ENCODE assay signal across 13 cellular contexts in the genomic region with DNA sequence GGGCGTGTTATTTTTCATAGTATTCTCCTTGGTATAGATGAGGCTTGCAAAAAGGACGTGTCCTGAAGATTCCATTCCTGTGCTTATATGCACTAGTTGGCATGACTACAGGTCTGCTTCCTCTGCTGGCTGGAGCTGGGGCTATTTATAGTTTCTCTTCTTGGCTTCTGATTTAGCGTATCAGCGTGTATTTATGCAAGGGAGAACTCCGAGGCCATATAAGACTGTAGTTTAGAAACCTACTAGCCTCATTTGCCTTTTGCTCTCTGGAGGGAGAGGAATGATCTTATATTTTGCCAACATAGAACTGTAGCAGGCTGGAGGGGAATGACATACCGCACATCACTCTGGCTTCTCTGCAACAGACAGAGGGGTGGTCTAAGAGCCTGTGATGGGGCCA. TPM values are rescaled to one million over a fixed set of nuclear protein-coding genes. Genes with fewer than 3 reads are reported as not detected.
DNase-seq lines count a peak whose midpoint lies in the region; ATAC-seq and TF ChIP-seq lines count a peak whose summit lies in the region.
"Had no signal": no experiment of that assay in that cellular context is flagged by ENCODE, and none has a peak within 500 bp of the region (broad histone marks: within the 10 kb centered on the region; RNA-seq: fewer than 3 reads in every experiment).

No MANE protein-coding gene starts in this region.

- peak; percentile 94 to 97 (median 95) for ATAC-seq in heart left ventricle
- no peak for ATAC-seq in stimulated activated naive CD8-positive, alpha-beta T cell treated with anti-CD3 and anti-CD28 coated beads, Interleukin-15, amount 100 ng/mL, for 72 hours

- WGBS in heart left ventricle, 4 donors: 6 to 9% (median 8%) methylated on average over 6 of the region's 6 CpGs

- no peak for TF ChIP-seq POLR2A in heart left ventricle (IDR thresholded peaks at IDR 0.05)

- intact Hi-C loops in heart left ventricle (cut with DNase I): loop anchor here in 1 of 10 donors (5.0 kb wide), 1 partner anchor 38 kb away; a partner anchor contains a TSS

- H3K4me1 Mint-ChIP-seq in stimulated activated naive CD8-positive, alpha-beta T cell treated with anti-CD3 and anti-CD28 coated beads, Interleukin-15, amount 100 ng/mL, for 72 hours: no peaks in the 10 kb centered on the region
- H3K4me1 Mint-ChIP-seq in progenitor cell of endocrine pancreas (ENCODE audit: low read depth): no peaks in the 10 kb centered on the region
- H3K4me1 Mint-ChIP-seq: activated naive CD4-positive, alpha-beta T cell treated with anti-CD3 and anti-CD28 coated beads, Interleukin-2, amount 50 U/mL, for 24 hours; CD8-positive, alpha-beta memory T cell had no signal

- H3K27ac Mint-ChIP-seq in stimulated activated naive CD8-positive, alpha-beta T cell treated with anti-CD3 and anti-CD28 coated beads, Interleukin-15, amount 100 ng/mL, for 72 hours: no peak overlapping the region
- no peak overlapping the region for H3K27ac Mint-ChIP-seq in progenitor cell of endocrine pancreas
- H3K27ac Mint-ChIP-seq: activated naive CD4-positive, alpha-beta T cell treated with anti-CD3 and anti-CD28 coated beads, Interleukin-2, amount 50 U/mL, for 24 hours; CD8-positive, alpha-beta memory T cell had no signal

- H3K4me3 ChIP-seq in heart left ventricle (peak overlapping the region in 8 of 12 donors; percentile 6 to 51 (median 30)), parathyroid adenoma (ENCODE audit: low read depth, low read length) (no peak overlapping the region)
- H3K4me3 ChIP-seq: Peyer's patch had no signal

- H3K36me3 ChIP-seq in heart left ventricle (no peaks in the 10 kb centered on the region), parathyroid adenoma (ENCODE audit: control insufficient read depth, insufficient read depth, low read length) (no peaks in the 10 kb centered on the region)
- H3K36me3 ChIP-seq: Peyer's patch had no signal

- H3K9me3 ChIP-seq in heart left ventricle (no peaks in the 10 kb centered on the region), parathyroid adenoma (ENCODE audit: control insufficient read depth, low read length) (no peaks in the 10 kb centered on the region)
- H3K9me3 ChIP-seq: Peyer's patch had no signal

- TF ChIP-seq CTCF in heart left ventricle (IDR thresholded peaks at IDR 0.05) (no peak), parathyroid adenoma (IDR thresholded peaks at IDR 0.05) (no peak), progenitor cell of endocrine pancreas (IDR thresholded peaks at IDR 0.05; ENCODE audit: unreplicated experiment) (no peak)

- H3K27me3 ChIP-seq in heart left ventricle (no peaks in the 10 kb centered on the region), parathyroid adenoma (ENCODE audit: control insufficient read depth, insufficient read depth, low read length) (no peaks in the 10 kb centered on the region)
- H3K27me3 ChIP-seq: Peyer's patch had no signal

- no peaks in the 10 kb centered on the region for H3K27me3 Mint-ChIP-seq in stimulated activated naive CD8-positive, alpha-beta T cell treated with anti-CD3 and anti-CD28 coated beads, Interleukin-15, amount 100 ng/mL, for 72 hours
- no peaks in the 10 kb centered on the region for H3K27me3 Mint-ChIP-seq in progenitor cell of endocrine pancreas

- H3K4me1 ChIP-seq in heart left ventricle (peaks cover 0 to 30% (median 19%) of the 10 kb centered on the region in 12 donors), parathyroid adenoma (no peaks in the 10 kb centered on the region)
- H3K4me1 ChIP-seq: Peyer's patch had no signal

- no peak overlapping the region for H3K4me3 Mint-ChIP-seq in stimulated activated naive CD8-positive, alpha-beta T cell treated with anti-CD3 and anti-CD28 coated beads, Interleukin-15, amount 100 ng/mL, for 72 hours
- no peak overlapping the region for H3K4me3 Mint-ChIP-seq in progenitor cell of endocrine pancreas (ENCODE audit: low read depth)
- H3K4me3 Mint-ChIP-seq: activated naive CD4-positive, alpha-beta T cell treated with anti-CD3 and anti-CD28 coated beads, Interleukin-2, amount 50 U/mL, for 24 hours; CD8-positive, alpha-beta memory T cell had no signal

- DNase-seq in Ammon's horn (ENCODE audit: low spot score) (peak; percentile 10), astrocyte of the hippocampus (ENCODE audit: low read depth, low spot score) (peak; percentile 76), heart left ventricle (peak in 3 of 5 donors; percentile 37 to 44 (median 40)), progenitor cell of endocrine pancreas (ENCODE audit: low spot score, unreplicated experiment) (no peak)
- DNase-seq in stimulated activated naive CD8-positive, alpha-beta T cell treated with anti-CD3 and anti-CD28 coated beads, Interleukin-15, amount 100 ng/mL, for 72 hours: no peak
- no peak for DNase-seq in effector CD4-positive, alpha-beta T cell
- no peak for DNase-seq in stimulated activated naive CD4-positive, alpha-beta T cell treated with Interleukin-2 at 50 U/mL for 16 hours (lab: John Stamatoyannopoulos, UW)
- DNase-seq: activated CD4-positive, alpha-beta T cell treated with anti-CD3 and anti-CD28 coated beads for 1 hour; CD8-positive, alpha-beta memory T cell; Peyer's patch had no signal

- peak overlapping the region; percentile 57 for H3K4me2 ChIP-seq in parathyroid adenoma (ENCODE audit: low read length)

- no peaks in the 10 kb centered on the region for H3K9me3 Mint-ChIP-seq in stimulated activated naive CD8-positive, alpha-beta T cell treated with anti-CD3 and anti-CD28 coated beads, Interleukin-15, amount 100 ng/mL, for 72 hours
- no peaks in the 10 kb centered on the region for H3K9me3 Mint-ChIP-seq in progenitor cell of endocrine pancreas (ENCODE audit: low read depth)
- H3K9me3 Mint-ChIP-seq: activated naive CD4-positive, alpha-beta T cell treated with anti-CD3 and anti-CD28 coated beads, Interleukin-2, amount 50 U/mL, for 24 hours had no signal

- H3K36me3 Mint-ChIP-seq in progenitor cell of endocrine pancreas (ENCODE audit: insufficient read depth): no peaks in the 10 kb centered on the region
- H3K36me3 Mint-ChIP-seq: activated naive CD4-positive, alpha-beta T cell treated with anti-CD3 and anti-CD28 coated beads, Interleukin-2, amount 50 U/mL, for 24 hours; CD8-positive, alpha-beta memory T cell had no signal

- H3K79me2 ChIP-seq in parathyroid adenoma: no peaks in the 10 kb centered on the region

- no peak overlapping the region for H3K9ac ChIP-seq in parathyroid adenoma

- H3K27ac ChIP-seq in heart left ventricle (peak overlapping the region; percentile 46 to 93 (median 81)), parathyroid adenoma (no peak overlapping the region)

- H2AFZ ChIP-seq in parathyroid adenoma: peak overlapping the region; percentile 14

RNA-seq across cellular contexts. Expression of a gene that starts 39.7 kb away (rescaled TPM):
- total RNA-seq in heart left ventricle (10 to 100 TPM; 28.2 to 63.2 (median 35.9) TPM), progenitor cell of endocrine pancreas (4.9 and 6.5 TPM in 2 replicates)
- 10 to 100 TPM; 11.4 to 16.8 TPM for polyA plus RNA-seq in heart left ventricle
- total RNA-seq: CD8-positive, alpha-beta memory T cell; renal cortical epithelial cell had no signal

Comparison
In these comparisons a context has a peak if more than half of its experiments do, and no peak if none do; other contexts are left out.
1. DNase-seq: peak in Ammon's horn (single experiment), astrocyte of the hippocampus (single experiment) and heart left ventricle (3 of 5); none in stimulated activated naive CD8-positive, alpha-beta T cell treated with anti-CD3 and anti-CD28 coated beads, Interleukin-15, amount 100 ng/mL, for 72 hours (0 of 2), progenitor cell of endocrine pancreas (single experiment), effector CD4-positive, alpha-beta T cell (single experiment) and stimulated activated naive CD4-positive, alpha-beta T cell treated with Interleukin-2 at 50 U/mL for 16 hours (single experiment).